ENCODE assay signal across 1 cellular context in genomic region chr15:40412095-40412759, GRCh38.
TF ChIP-seq lines count a peak whose summit lies in the region.

No MANE protein-coding gene starts in this region.

TF ChIP-seq in HepG2, 621 proteins besides CTCF, POLR2A, EP300 and RAD21 (continued from another document and continues in another):
- TF ChIP-seq, protein P1, sequence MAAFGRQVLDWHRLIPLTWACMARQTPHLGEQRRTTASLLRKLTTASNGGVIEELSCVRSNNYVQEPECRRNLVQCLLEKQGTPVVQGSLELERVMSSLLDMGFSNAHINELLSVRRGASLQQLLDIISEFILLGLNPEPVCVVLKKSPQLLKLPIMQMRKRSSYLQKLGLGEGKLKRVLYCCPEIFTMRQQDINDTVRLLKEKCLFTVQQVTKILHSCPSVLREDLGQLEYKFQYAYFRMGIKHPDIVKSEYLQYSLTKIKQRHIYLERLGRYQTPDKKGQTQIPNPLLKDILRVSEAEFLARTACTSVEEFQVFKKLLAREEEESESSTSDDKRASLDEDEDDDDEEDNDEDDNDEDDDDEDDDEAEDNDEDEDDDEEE (CRISPR knock-in tag; IDR thresholded peaks at IDR 0.05), result 0 out of 2 replicates have a peak, but pooled peaks have one; percentile 19
- no peak for TF ChIP-seq ZNF232 (CRISPR knock-in tag; IDR thresholded peaks at IDR 0.05; ENCODE audit: borderline replicate concordance)
- TF ChIP-seq HMG20A (CRISPR knock-in tag; IDR thresholded peaks at IDR 0.05; ENCODE audit: borderline replicate concordance), result peak; percentile 54; the same call in 1 of the 2 replicates
- no peak for TF ChIP-seq ISL2 (CRISPR knock-in tag; IDR thresholded peaks at IDR 0.05)
- TF ChIP-seq, protein P2, sequence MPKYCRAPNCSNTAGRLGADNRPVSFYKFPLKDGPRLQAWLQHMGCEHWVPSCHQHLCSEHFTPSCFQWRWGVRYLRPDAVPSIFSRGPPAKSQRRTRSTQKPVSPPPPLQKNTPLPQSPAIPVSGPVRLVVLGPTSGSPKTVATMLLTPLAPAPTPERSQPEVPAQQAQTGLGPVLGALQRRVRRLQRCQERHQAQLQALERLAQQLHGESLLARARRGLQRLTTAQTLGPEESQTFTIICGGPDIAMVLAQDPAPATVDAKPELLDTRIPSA (CRISPR knock-in tag; IDR thresholded peaks at IDR 0.05; ENCODE audit: borderline replicate concordance), result no peak
- TF ChIP-seq ZNF850 (CRISPR knock-in tag; conservative IDR thresholded peaks at IDR 0.05), result no peak
- no peak for TF ChIP-seq ZNF788 (CRISPR knock-in tag; IDR thresholded peaks at IDR 0.05; ENCODE audit: borderline replicate concordance)
- no peak for TF ChIP-seq NFIB (CRISPR knock-in tag; IDR thresholded peaks at IDR 0.05; ENCODE audit: borderline replicate concordance)
- TF ChIP-seq ZNF34 (CRISPR knock-in tag; IDR thresholded peaks at IDR 0.05; ENCODE audit: borderline replicate concordance), result no peak
- TF ChIP-seq ZNF343 (CRISPR knock-in tag; IDR thresholded peaks at IDR 0.05), result no peak
- no peak for TF ChIP-seq TEAD2 (CRISPR knock-in tag; IDR thresholded peaks at IDR 0.05)
- no peak for TF ChIP-seq ZNF83 (CRISPR knock-in tag; IDR thresholded peaks at IDR 0.05; ENCODE audit: borderline replicate concordance)
- TF ChIP-seq HMGA1 (CRISPR knock-in tag; conservative IDR thresholded peaks at IDR 0.05), result no peak
- no peak for TF ChIP-seq NCOA5 (CRISPR knock-in tag; IDR thresholded peaks at IDR 0.05)
- TF ChIP-seq FOXM1 (CRISPR knock-in tag; IDR thresholded peaks at IDR 0.05), result no peak
- no peak for TF ChIP-seq ZFP36L1 (CRISPR knock-in tag; IDR thresholded peaks at IDR 0.05)
- TF ChIP-seq NR2C2 (CRISPR knock-in tag; IDR thresholded peaks at IDR 0.05; ENCODE audit: borderline replicate concordance), result no peak
- TF ChIP-seq ZKSCAN8 (CRISPR knock-in tag; IDR thresholded peaks at IDR 0.05; ENCODE audit: borderline replicate concordance), result no peak
- TF ChIP-seq HNF4A (CRISPR knock-in tag; IDR thresholded peaks at IDR 0.05), result peak; percentile 97
- TF ChIP-seq ELF4 (CRISPR knock-in tag; IDR thresholded peaks at IDR 0.05; ENCODE audit: borderline replicate concordance), result no peak
- no peak for TF ChIP-seq ZBTB7A (CRISPR knock-in tag; IDR thresholded peaks at IDR 0.05)
- TF ChIP-seq PRMT3 (CRISPR knock-in tag; IDR thresholded peaks at IDR 0.05; ENCODE audit: borderline replicate concordance, low read depth), result no peak
- TF ChIP-seq ZSCAN9 (CRISPR knock-in tag; IDR thresholded peaks at IDR 0.05; ENCODE audit: borderline replicate concordance), result 0 out of 2 replicates have a peak, but pooled peaks have one; percentile 47
- TF ChIP-seq ZNF326 (CRISPR knock-in tag; IDR thresholded peaks at IDR 0.05; ENCODE audit: borderline replicate concordance), result no peak
- no peak for TF ChIP-seq HOXA5 (CRISPR knock-in tag; IDR thresholded peaks at IDR 0.05)
- TF ChIP-seq ZNF563 (CRISPR knock-in tag; IDR thresholded peaks at IDR 0.05), result no peak
- TF ChIP-seq, protein P3, sequence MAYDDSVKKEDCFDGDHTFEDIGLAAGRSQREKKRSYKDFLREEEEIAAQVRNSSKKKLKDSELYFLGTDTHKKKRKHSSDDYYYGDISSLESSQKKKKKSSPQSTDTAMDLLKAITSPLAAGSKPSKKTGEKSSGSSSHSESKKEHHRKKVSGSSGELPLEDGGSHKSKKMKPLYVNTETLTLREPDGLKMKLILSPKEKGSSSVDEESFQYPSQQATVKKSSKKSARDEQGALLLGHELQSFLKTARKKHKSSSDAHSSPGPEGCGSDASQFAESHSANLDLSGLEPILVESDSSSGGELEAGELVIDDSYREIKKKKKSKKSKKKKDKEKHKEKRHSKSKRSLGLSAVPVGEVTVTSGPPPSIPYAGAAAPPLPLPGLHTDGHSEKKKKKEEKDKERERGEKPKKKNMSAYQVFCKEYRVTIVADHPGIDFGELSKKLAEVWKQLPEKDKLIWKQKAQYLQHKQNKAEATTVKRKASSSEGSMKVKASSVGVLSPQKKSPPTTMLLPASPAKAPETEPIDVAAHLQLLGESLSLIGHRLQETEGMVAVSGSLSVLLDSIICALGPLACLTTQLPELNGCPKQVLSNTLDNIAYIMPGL (CRISPR knock-in tag; IDR thresholded peaks at IDR 0.05; ENCODE audit: borderline replicate concordance in 1 of 2, low read depth in 1 of 2), result no peak
- no peak for TF ChIP-seq ZNF652 (CRISPR knock-in tag; IDR thresholded peaks at IDR 0.05; ENCODE audit: borderline replicate concordance, low read depth)
- TF ChIP-seq HNRNPLL (IDR thresholded peaks at IDR 0.05; ENCODE audit: low read depth, low read length, poor library complexity, severe bottlenecking), result no peak
- no peak for TF ChIP-seq TRIM22 (IDR thresholded peaks at IDR 0.05)
- TF ChIP-seq TMF1 (CRISPR knock-in tag; IDR thresholded peaks at IDR 0.05; ENCODE audit: low read depth), result no peak
- peak; percentile 38 for TF ChIP-seq TEAD3 (CRISPR knock-in tag; optimal IDR thresholded peaks at IDR 0.05; ENCODE audit: borderline replicate concordance)
- TF ChIP-seq TBP (CRISPR knock-in tag; IDR thresholded peaks at IDR 0.05), result no peak
- no peak for TF ChIP-seq HNRNPUL1 (IDR thresholded peaks at IDR 0.05; ENCODE audit: low read depth, low read length)
- TF ChIP-seq ZNF331 (CRISPR knock-in tag; IDR thresholded peaks at IDR 0.05), result peak; percentile 46; the same call in 1 of the 2 replicates
- TF ChIP-seq ZEB1 (IDR thresholded peaks at IDR 0.05; ENCODE audit: insufficient replicate concordance, low read depth), result no peak
- TF ChIP-seq ZNF503 (CRISPR knock-in tag; IDR thresholded peaks at IDR 0.05), result no peak
- no peak for TF ChIP-seq RFX5 (IDR thresholded peaks at IDR 0.05; ENCODE audit: low read depth, low read length)
- no peak for TF ChIP-seq EED (CRISPR knock-in tag; IDR thresholded peaks at IDR 0.05)
- no peak for TF ChIP-seq DNMT3B (CRISPR knock-in tag; conservative IDR thresholded peaks at IDR 0.05)
- TF ChIP-seq SMYD3 (CRISPR knock-in tag; IDR thresholded peaks at IDR 0.05), result no peak
- TF ChIP-seq HNRNPK (IDR thresholded peaks at IDR 0.05; ENCODE audit: low read depth, low read length, poor library complexity, severe bottlenecking), result no peak
- TF ChIP-seq ONECUT2 (CRISPR knock-in tag; IDR thresholded peaks at IDR 0.05), result no peak
- TF ChIP-seq GATAD1 (CRISPR knock-in tag; IDR thresholded peaks at IDR 0.05), result no peak
- no peak for TF ChIP-seq ATF6 (CRISPR knock-in tag; conservative IDR thresholded peaks at IDR 0.05)
- no peak for TF ChIP-seq REPIN1 (CRISPR knock-in tag; IDR thresholded peaks at IDR 0.05; ENCODE audit: borderline replicate concordance, low read depth)
- no peak for TF ChIP-seq MEF2D (CRISPR knock-in tag; IDR thresholded peaks at IDR 0.05)
- TF ChIP-seq GZF1 (CRISPR knock-in tag; IDR thresholded peaks at IDR 0.05), result no peak
- no peak for TF ChIP-seq POGZ (CRISPR knock-in tag; IDR thresholded peaks at IDR 0.05)
- TF ChIP-seq ZBTB25 (CRISPR knock-in tag; IDR thresholded peaks at IDR 0.05), result no peak
- no peak for TF ChIP-seq HOXA7 (CRISPR knock-in tag; IDR thresholded peaks at IDR 0.05)
- no peak for TF ChIP-seq ZKSCAN5 (CRISPR knock-in tag; IDR thresholded peaks at IDR 0.05)
- TF ChIP-seq CBFB (CRISPR knock-in tag; IDR thresholded peaks at IDR 0.05), result no peak
- TF ChIP-seq MIER2 (CRISPR knock-in tag; IDR thresholded peaks at IDR 0.05), result no peak
- TF ChIP-seq TRIM24 (CRISPR knock-in tag; IDR thresholded peaks at IDR 0.05), result no peak
- no peak for TF ChIP-seq NFE2L1 (CRISPR knock-in tag; IDR thresholded peaks at IDR 0.05; ENCODE audit: borderline replicate concordance)
- TF ChIP-seq ZNF672 (CRISPR knock-in tag; IDR thresholded peaks at IDR 0.05), result no peak
- no peak for TF ChIP-seq ELK4 (CRISPR knock-in tag; IDR thresholded peaks at IDR 0.05; ENCODE audit: borderline replicate concordance)
- TF ChIP-seq, protein P4, sequence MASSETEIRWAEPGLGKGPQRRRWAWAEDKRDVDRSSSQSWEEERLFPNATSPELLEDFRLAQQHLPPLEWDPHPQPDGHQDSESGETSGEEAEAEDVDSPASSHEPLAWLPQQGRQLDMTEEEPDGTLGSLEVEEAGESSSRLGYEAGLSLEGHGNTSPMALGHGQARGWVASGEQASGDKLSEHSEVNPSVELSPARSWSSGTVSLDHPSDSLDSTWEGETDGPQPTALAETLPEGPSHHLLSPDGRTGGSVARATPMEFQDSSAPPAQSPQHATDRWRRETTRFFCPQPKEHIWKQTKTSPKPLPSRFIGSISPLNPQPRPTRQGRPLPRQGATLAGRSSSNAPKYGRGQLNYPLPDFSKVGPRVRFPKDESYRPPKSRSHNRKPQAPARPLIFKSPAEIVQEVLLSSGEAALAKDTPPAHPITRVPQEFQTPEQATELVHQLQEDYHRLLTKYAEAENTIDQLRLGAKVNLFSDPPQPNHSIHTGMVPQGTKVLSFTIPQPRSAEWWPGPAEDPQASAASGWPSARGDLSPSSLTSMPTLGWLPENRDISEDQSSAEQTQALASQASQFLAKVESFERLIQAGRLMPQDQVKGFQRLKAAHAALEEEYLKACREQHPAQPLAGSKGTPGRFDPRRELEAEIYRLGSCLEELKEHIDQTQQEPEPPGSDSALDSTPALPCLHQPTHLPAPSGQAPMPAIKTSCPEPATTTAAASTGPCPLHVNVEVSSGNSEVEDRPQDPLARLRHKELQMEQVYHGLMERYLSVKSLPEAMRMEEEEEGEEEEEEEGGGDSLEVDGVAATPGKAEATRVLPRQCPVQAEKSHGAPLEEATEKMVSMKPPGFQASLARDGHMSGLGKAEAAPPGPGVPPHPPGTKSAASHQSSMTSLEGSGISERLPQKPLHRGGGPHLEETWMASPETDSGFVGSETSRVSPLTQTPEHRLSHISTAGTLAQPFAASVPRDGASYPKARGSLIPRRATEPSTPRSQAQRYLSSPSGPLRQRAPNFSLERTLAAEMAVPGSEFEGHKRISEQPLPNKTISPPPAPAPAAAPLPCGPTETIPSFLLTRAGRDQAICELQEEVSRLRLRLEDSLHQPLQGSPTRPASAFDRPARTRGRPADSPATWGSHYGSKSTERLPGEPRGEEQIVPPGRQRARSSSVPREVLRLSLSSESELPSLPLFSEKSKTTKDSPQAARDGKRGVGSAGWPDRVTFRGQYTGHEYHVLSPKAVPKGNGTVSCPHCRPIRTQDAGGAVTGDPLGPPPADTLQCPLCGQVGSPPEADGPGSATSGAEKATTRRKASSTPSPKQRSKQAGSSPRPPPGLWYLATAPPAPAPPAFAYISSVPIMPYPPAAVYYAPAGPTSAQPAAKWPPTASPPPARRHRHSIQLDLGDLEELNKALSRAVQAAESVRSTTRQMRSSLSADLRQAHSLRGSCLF (CRISPR knock-in tag; IDR thresholded peaks at IDR 0.05; ENCODE audit: borderline replicate concordance), result no peak
- TF ChIP-seq RXRB (CRISPR knock-in tag; IDR thresholded peaks at IDR 0.05; ENCODE audit: borderline replicate concordance), result peak; percentile 54; the same call in 1 of the 2 replicates
- no peak for TF ChIP-seq ZNF607 (CRISPR knock-in tag; IDR thresholded peaks at IDR 0.05; ENCODE audit: borderline replicate concordance)
- TF ChIP-seq PHF20 (CRISPR knock-in tag; IDR thresholded peaks at IDR 0.05), result no peak
